Comparison of ENCODE assay signal across 15 cellular contexts in genomic region chr5:78925102-78925876, GRCh38.
"Had no signal": no experiment of that assay in that cellular context is flagged by ENCODE, and none has a peak within 500 bp of the region (broad histone marks: within the 10 kb centered on the region; RNA-seq: fewer than 3 reads in every experiment).

No MANE protein-coding gene starts in this region.

- H3K4me3 Mint-ChIP-seq: naive thymus-derived CD4-positive, alpha-beta T cell; nephron progenitor cell had no signal

- ATAC-seq: esophagus mucosa; heart left ventricle; left lobe of liver; naive thymus-derived CD4-positive, alpha-beta T cell; right cardiac atrium had no signal

- H3K27me3 ChIP-seq: dorsolateral prefrontal cortex, heart left ventricle had no signal

- H3K9me3 ChIP-seq: heart left ventricle had no signal

- H3K9me3 Mint-ChIP-seq: nephron progenitor cell had no signal

- H3K27me3 Mint-ChIP-seq: naive thymus-derived CD4-positive, alpha-beta T cell had no signal

- DNase-seq: cortex of kidney; dorsolateral prefrontal cortex; effector CD8-positive, alpha-beta T cell; heart left ventricle; hypothalamus; mammary epithelial cell; naive thymus-derived CD4-positive, alpha-beta T cell; nephron progenitor cell; right cardiac atrium; small intestine; stimulated activated CD4-positive, alpha-beta T cell treated with anti-CD3 and anti-CD28 coated beads, Interleukin-12 subunit alpha, Interleukin-12 subunit beta, amount 100 ng/mL, for 4 hours; stimulated activated naive CD4-positive, alpha-beta T cell treated with Interleukin-2 at 50 U/mL for 16 hours; trophoblast cell had no signal

- H3K27ac Mint-ChIP-seq: naive thymus-derived CD4-positive, alpha-beta T cell; nephron progenitor cell had no signal

- H3K27ac ChIP-seq: dorsolateral prefrontal cortex, heart left ventricle had no signal

- H3K4me3 ChIP-seq: dorsolateral prefrontal cortex, heart left ventricle had no signal

- H3K36me3 ChIP-seq: heart left ventricle had no signal
